Comparison of ENCODE assay signal across 21 cellular contexts in the genomic region with DNA sequence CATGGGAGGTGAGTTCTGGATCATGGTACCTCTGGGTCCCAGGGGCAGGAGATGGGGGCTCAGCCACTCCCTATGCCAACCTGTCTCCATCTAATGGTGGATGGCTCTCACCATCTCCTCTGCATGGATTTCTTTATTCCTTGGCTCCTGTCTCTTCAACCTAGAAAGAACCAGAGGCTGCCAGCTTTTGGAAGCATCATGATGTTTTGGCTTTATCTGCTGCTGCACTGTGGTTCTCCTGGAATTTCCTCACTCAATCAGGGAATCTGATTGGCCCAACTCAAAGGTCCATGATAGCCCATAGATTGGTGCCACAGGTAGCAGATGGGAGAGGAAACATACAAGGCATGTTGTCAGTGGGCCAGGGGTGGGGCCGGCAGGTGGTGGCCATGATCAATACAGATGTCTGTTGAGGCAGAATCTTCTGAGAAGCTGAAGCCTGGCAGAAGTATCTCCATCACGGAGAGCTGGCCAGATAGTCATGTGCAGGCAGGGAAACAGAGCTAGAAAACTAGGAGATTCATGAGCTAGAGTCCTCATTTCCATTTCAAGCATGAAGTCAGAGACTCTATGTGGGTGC.
DNase-seq lines count a peak whose midpoint lies in the region; ATAC-seq and TF ChIP-seq lines count a peak whose summit lies in the region.
"Had no signal": no experiment of that assay in that cellular context is flagged by ENCODE, and none has a peak within 500 bp of the region (broad histone marks: within the 10 kb centered on the region; RNA-seq: fewer than 3 reads in every experiment).

No MANE protein-coding gene starts in this region.

- no TSS peak for BruUV-seq in IMR-90 (replicated peaks; lab: Mats Ljungman, UMichigan)

- intact Hi-C loops in IMR-90 (cut with micrococcal nuclease) = no loop called here
- intact Hi-C loops in ascending aorta (cut with DNase I) = loop anchor here (10.0 kb wide), 1 partner anchor 254 kb away; no protein-coding TSS in a partner anchor
- intact Hi-C loops in thyroid gland (cut with DNase I) = no loop called here

- H3K27me3 Mint-ChIP-seq in osteocyte (ENCODE audit: unreplicated experiment) = peaks cover 3% of the 10 kb centered on the region
- H3K27me3 Mint-ChIP-seq: activated CD4-positive, alpha-beta T cell treated with anti-CD3 and anti-CD28 coated beads for 36 hours; CD4-positive, alpha-beta T cell; stimulated activated naive CD8-positive, alpha-beta T cell treated with anti-CD3 and anti-CD28 coated beads, Interleukin-15, amount 100 ng/mL, for 72 hours had no signal

- peak overlapping the region; percentile 94 for H2BK120ac ChIP-seq in IMR-90 (ENCODE audit: low read depth, low read length)

- no peak overlapping the region for H2AFZ ChIP-seq in IMR-90 (replicated peaks; ENCODE audit: low read length, poor library complexity)
- no peak overlapping the region for H2AFZ ChIP-seq in Karpas-422 (ENCODE audit: low read length)
- H2AFZ ChIP-seq: GM23338 had no signal

- peak overlapping the region; percentile 94 for H3K14ac ChIP-seq in IMR-90 (replicated peaks; ENCODE audit: low read depth, low read length)

- no CpG with 5 or more reads among the region's 2 CpGs for WGBS in IMR-90 (ENCODE audit: extremely low coverage in 2 of 2, insufficient read length in 1 of 2), 2 experiments
- WGBS in thyroid gland, 2 donors = 97 to 100% methylated on average over 2 of the region's 2 CpGs

- TF ChIP-seq RAD21 in IMR-90 (IDR thresholded peaks at IDR 0.05; ENCODE audit: low read length) = no peak

- H3K9ac ChIP-seq in IMR-90 (ENCODE audit: low read depth, low read length) (no peak overlapping the region), Karpas-422 (ENCODE audit: low read length) (no peak overlapping the region)

- H3K4me2 ChIP-seq in IMR-90 (ENCODE audit: low read depth, low read length) (no peak overlapping the region), Karpas-422 (ENCODE audit: low read depth, low read length, poor library complexity, severe bottlenecking) (no peak overlapping the region)
- H3K4me2 ChIP-seq: GM23338 had no signal

- H4K5ac ChIP-seq in IMR-90 (ENCODE audit: low read depth, low read length) = no peak overlapping the region

- H3K36me3 ChIP-seq in IMR-90 (ENCODE audit: control insufficient read depth, insufficient read depth, low read length) (no peaks in the 10 kb centered on the region), ascending aorta (no peaks in the 10 kb centered on the region), thyroid gland (no peaks in the 10 kb centered on the region), Karpas-422 (ENCODE audit: insufficient read depth, low read length) (no peaks in the 10 kb centered on the region)
- H3K36me3 ChIP-seq: heart left ventricle had no signal

- H3K27ac Mint-ChIP-seq in osteocyte (ENCODE audit: unreplicated experiment) = no peak overlapping the region
- H3K27ac Mint-ChIP-seq: activated CD4-positive, alpha-beta T cell treated with anti-CD3 and anti-CD28 coated beads for 36 hours; activated T-helper 2 cell treated with anti-CD3 and anti-CD28 coated beads, Interferon-gamma antibody, Interleukin-2, Interleukin-4, amounts not matched to agents 10 μg/mL and 5 μg/mL and 100 μg/mL, durations not matched to agents 14 hours and 24 hours and 36 hours; CD4-positive, alpha-beta T cell; GM23338; stimulated activated naive CD8-positive, alpha-beta T cell treated with anti-CD3 and anti-CD28 coated beads, Interleukin-15, amount 100 ng/mL, for 72 hours had no signal

- peak overlapping the region; percentile 55 for H3K4ac ChIP-seq in IMR-90 (ENCODE audit: low read depth, low read length)

- H3K23ac ChIP-seq in IMR-90 (ENCODE audit: low read depth, low read length) = no peak overlapping the region; the same call in 1 of the 2 replicates

- H3K18ac ChIP-seq in IMR-90 (ENCODE audit: low read depth, low read length) = no peak overlapping the region; the same call in 1 of the 2 replicates

- H3K4me3 ChIP-seq in IMR-90 (ENCODE audit: insufficient read depth, low read depth, low read length) = no peak overlapping the region
- no peak overlapping the region for H3K4me3 ChIP-seq in ascending aorta
- no peak overlapping the region for H3K4me3 ChIP-seq in thyroid gland (replicated peaks in 1 of 3)
- H3K4me3 ChIP-seq in Karpas-422 (ENCODE audit: low read length) = no peak overlapping the region
- H3K4me3 ChIP-seq: GM23338, heart left ventricle had no signal

- no peak overlapping the region for H3K27ac ChIP-seq in IMR-90 (ENCODE audit: insufficient read depth, low read length)
- peak overlapping the region; percentile 80 to 91 for H3K27ac ChIP-seq in ascending aorta
- peak overlapping the region; percentile 87 to 94 (median 92) for H3K27ac ChIP-seq in thyroid gland
- H3K27ac ChIP-seq in Karpas-422 (ENCODE audit: low read length) = no peak overlapping the region

- peak overlapping the region; percentile 53 for H2BK20ac ChIP-seq in IMR-90 (ENCODE audit: low read depth, low read length)

- H3K4me1 ChIP-seq in IMR-90 (ENCODE audit: control insufficient read depth, insufficient read depth, low read length) = peaks cover 42% of the 10 kb centered on the region
- H3K4me1 ChIP-seq in ascending aorta = peaks cover 45 to 74% of the 10 kb centered on the region in 2 donors
- H3K4me1 ChIP-seq in thyroid gland = peaks cover 44 to 50% of the 10 kb centered on the region in 2 donors
- 0 out of 2 replicates have a peak, but pooled peaks cover 3% of the 10 kb centered on the region for H3K4me1 ChIP-seq in Karpas-422 (ENCODE audit: low read length)

- H3K9me3 ChIP-seq in IMR-90 (ENCODE audit: control insufficient read depth, insufficient read depth, low read length) (no peaks in the 10 kb centered on the region), ascending aorta (no peaks in the 10 kb centered on the region), thyroid gland (no peaks in the 10 kb centered on the region), Karpas-422 (ENCODE audit: low read length) (no peaks in the 10 kb centered on the region)
- H3K9me3 ChIP-seq: heart left ventricle had no signal

- dilution Hi-C loops in IMR-90 (cut with HindIII; ENCODE audit: low sequenced_read_pairs, unreplicated experiment) = no loop called here

- H3K9me2 ChIP-seq in Karpas-422 (replicated peaks; ENCODE audit: insufficient read depth, low read length) = no peaks in the 10 kb centered on the region

- no peaks in the 10 kb centered on the region for H4K20me1 ChIP-seq in IMR-90 (ENCODE audit: insufficient read depth, low read length)
- peaks cover 16% of the 10 kb centered on the region; the same call in 1 of the 2 replicates for H4K20me1 ChIP-seq in Karpas-422 (ENCODE audit: insufficient read depth, low read depth, low read length)

- TF ChIP-seq POLR2A in IMR-90 (IDR thresholded peaks at IDR 0.05; ENCODE audit: low read depth, low read length) (no peak), thyroid gland (IDR thresholded peaks at IDR 0.05) (no peak)

- no peaks in the 10 kb centered on the region for H3K36me3 Mint-ChIP-seq in osteocyte (ENCODE audit: unreplicated experiment)

- H3K27me3 ChIP-seq in IMR-90 (ENCODE audit: control insufficient read depth, insufficient read depth, low read length) (peaks cover 2% of the 10 kb centered on the region; the same call in 1 of the 2 replicates), ascending aorta (no peaks in the 10 kb centered on the region), thyroid gland (no peaks in the 10 kb centered on the region), Karpas-422 (ENCODE audit: low read length) (no peaks in the 10 kb centered on the region)
- H3K27me3 ChIP-seq: heart left ventricle had no signal

- no peak overlapping the region for H2BK5ac ChIP-seq in IMR-90 (ENCODE audit: low read depth, low read length, poor library complexity, severe bottlenecking)

- in situ Hi-C loops in IMR-90 (cut with MboI; ENCODE audit: low sequenced_read_pairs) = no loop called here

- CTCF ChIA-PET in IMR-90 (lab: Yijun Ruan, JAX) = interaction anchor here (0.7 to 1.3 kb wide), 3 partner anchors 24 to 114 kb away, joined by 3 to 5 read pairs (median 3); no protein-coding TSS in a partner anchor

- peaks cover 32% of the 10 kb centered on the region for H3K9me1 ChIP-seq in IMR-90 (ENCODE audit: insufficient read depth, low read length)

- H2BK15ac ChIP-seq in IMR-90 (ENCODE audit: low read depth, low read length) = peak overlapping the region; percentile 88; the same call in 1 of the 3 replicates

- peak overlapping the region; percentile 92; the same call in 1 of the 2 replicates for H2AK5ac ChIP-seq in IMR-90 (ENCODE audit: low read depth, low read length)

- no peaks in the 10 kb centered on the region for H3K9me3 Mint-ChIP-seq in osteocyte (ENCODE audit: unreplicated experiment)
- H3K9me3 Mint-ChIP-seq: activated T-helper 2 cell treated with anti-CD3 and anti-CD28 coated beads, Interferon-gamma antibody, Interleukin-2, Interleukin-4, amounts not matched to agents 10 μg/mL and 5 μg/mL and 100 μg/mL, durations not matched to agents 14 hours and 24 hours and 36 hours; CD4-positive, alpha-beta T cell; GM23338; neural crest cell; stimulated activated naive CD8-positive, alpha-beta T cell treated with anti-CD3 and anti-CD28 coated beads, Interleukin-15, amount 100 ng/mL, for 72 hours had no signal

- H4K8ac ChIP-seq in IMR-90 (ENCODE audit: low read depth in 2 of 2, low read length in 2 of 2) = peak overlapping the region in 1 of 2 experiments; percentile 40; a peak in 1 of 4 replicates

- no peak for DNase-seq in IMR-90
- peak in 1 of 2 donors; percentile 58 for DNase-seq in ascending aorta (ENCODE audit: low spot score in 2 of 2)
- peak; percentile 57 for DNase-seq in osteocyte (ENCODE audit: extremely low spot score, unreplicated experiment)
- no peak for DNase-seq in thyroid gland
- no peak for DNase-seq in Karpas-422
- no peak for DNase-seq in DMS79 (lab: John Stamatoyannopoulos, UW)
- DNase-seq: activated CD4-positive, alpha-beta T cell treated with anti-CD3 and anti-CD28 coated beads for 36 hours; midbrain; NCI-H1048; NCI-H1930; NCI-H2227 treated with DMSO at 0.1 percent for 48 hours; NCI-H82; SHP77; stimulated activated CD4-positive, alpha-beta T cell treated with anti-CD3 and anti-CD28 coated beads, Interleukin-4, amount 100 ng/mL, for 4 hours had no signal

- TF ChIP-seq CTCF in IMR-90 (conservative IDR thresholded peaks at IDR 0.05; ENCODE audit: low read depth, low read length) (no peak), ascending aorta (IDR thresholded peaks at IDR 0.05) (no peak), osteocyte (IDR thresholded peaks at IDR 0.05) (no peak), thyroid gland (IDR thresholded peaks at IDR 0.05) (no peak)

- H3K56ac ChIP-seq in IMR-90 (ENCODE audit: extremely low read depth, insufficient read depth, low read length) = no peak overlapping the region

- peaks cover 33% of the 10 kb centered on the region for H3K4me1 Mint-ChIP-seq in osteocyte (ENCODE audit: unreplicated experiment)
- H3K4me1 Mint-ChIP-seq: activated CD4-positive, alpha-beta T cell treated with anti-CD3 and anti-CD28 coated beads for 36 hours; neural crest cell; stimulated activated naive CD8-positive, alpha-beta T cell treated with anti-CD3 and anti-CD28 coated beads, Interleukin-15, amount 100 ng/mL, for 72 hours had no signal

- H3K4me3 Mint-ChIP-seq in osteocyte (ENCODE audit: unreplicated experiment) = no peak overlapping the region
- H3K4me3 Mint-ChIP-seq: activated CD4-positive, alpha-beta T cell treated with anti-CD3 and anti-CD28 coated beads for 36 hours; CD4-positive, alpha-beta T cell; GM23338; neural crest cell; stimulated activated naive CD8-positive, alpha-beta T cell treated with anti-CD3 and anti-CD28 coated beads, Interleukin-15, amount 100 ng/mL, for 72 hours had no signal

- H4K91ac ChIP-seq in IMR-90 (ENCODE audit: insufficient read depth, low read depth, low read length) = peak overlapping the region; percentile 52

- no peak for ATAC-seq in IMR-90 (ENCODE audit: low read depth)
- ATAC-seq in HG03039 (IDR thresholded peaks at IDR 0.05; ENCODE audit: unreplicated experiment) = no peak
- ATAC-seq: activated CD4-positive, alpha-beta T cell treated with anti-CD3 and anti-CD28 coated beads for 36 hours; GM23338; heart left ventricle; stimulated activated naive CD8-positive, alpha-beta T cell treated with anti-CD3 and anti-CD28 coated beads, Interleukin-15, amount 100 ng/mL, for 72 hours had no signal

- H2AK9ac ChIP-seq in IMR-90 (replicated peaks; ENCODE audit: low read depth, low read length, poor library complexity) = no peak overlapping the region

- POLR2A ChIA-PET in IMR-90 (lab: Charles Lee; ENCODE audit: unreplicated experiment) = no interaction called here

- H3K79me2 ChIP-seq in Karpas-422 (ENCODE audit: low read length) = no peaks in the 10 kb centered on the region

- H3K79me1 ChIP-seq in IMR-90 (ENCODE audit: low read depth in 1 of 2, low read length in 2 of 2) = peaks cover 0 to 22% of the 10 kb centered on the region in 2 experiments; a peak in 2 of 4 replicates

Comparison
In these comparisons a context has a peak if more than half of its experiments do, and no peak if none do; other contexts are left out.
1. H3K27ac ChIP-seq: peak in ascending aorta (2 of 2) and thyroid gland (3 of 3); none in IMR-90 (single experiment) and Karpas-422 (single experiment).